In genomic region chrX:129678176-129678880, GRCh38 we compare ENCODE assay signal across 8 cellular contexts. TPM values are rescaled to one million over a fixed set of nuclear protein-coding genes. Genes with fewer than 3 reads are reported as not detected.
A peak's percentile ranks its signal among the peaks of the same experiment; 100 is the strongest.
DNase-seq lines count a peak whose midpoint lies in the region; ATAC-seq and TF ChIP-seq lines count a peak whose summit lies in the region.

No MANE protein-coding gene starts in this region.

- peak overlapping the region; percentile 79 to 80 for H3K27ac ChIP-seq in prostate gland

- no peaks in the 10 kb centered on the region for H3K27me3 ChIP-seq in prostate gland (replicated peaks; ENCODE audit: insufficient read depth)

- TF ChIP-seq CTCF in GM12873 (IDR thresholded peaks at IDR 0.05; ENCODE audit: insufficient read depth, low read depth, low read length, missing control alignments) (peak; percentile 36), prostate gland (IDR thresholded peaks at IDR 0.05) (peak in 2 of 4 experiments; percentile 38 to 39)

- WGBS in prostate gland = 11% methylated on average over 16 of the region's 49 CpGs

- H3K4me3 ChIP-seq in prostate gland = peak overlapping the region; percentile 25 to 28

- DNase-seq in RKO (ENCODE audit: low spot score) (peak; percentile 72), glomerular visceral epithelial cell (ENCODE audit: extremely low spot score) (peak; percentile 58), prostate gland (ENCODE audit: low spot score) (no peak), cortex of kidney (lab: John Stamatoyannopoulos, UW) (no peak), HEK293T (ENCODE audit: extremely low spot score) (no peak)
- DNase-seq in activated naive CD4-positive, alpha-beta T cell treated with Interleukin-2 at 50 U/mL for 16 hours = peak; percentile 44

- no peaks in the 10 kb centered on the region for H3K9me3 ChIP-seq in prostate gland

- no peaks in the 10 kb centered on the region for H3K4me1 ChIP-seq in prostate gland (replicated peaks)

- no peaks in the 10 kb centered on the region for H3K36me3 ChIP-seq in prostate gland

- no peak for TF ChIP-seq POLR2A in prostate gland (IDR thresholded peaks at IDR 0.05)

- peak; percentile 61 for ATAC-seq in HG03280 (IDR thresholded peaks at IDR 0.05; ENCODE audit: unreplicated experiment)

- intact Hi-C loops in prostate gland (cut with DNase I) = no loop called here

- CTCF ChIA-PET in HEK293T (lab: Yijun Ruan, JAX) = no interaction called here

- POLR2A ChIA-PET in HEK293T (lab: Yijun Ruan, JAX) = no interaction called here

TF ChIP-seq in HEK293T, 16 proteins besides CTCF, POLR2A, EP300 and RAD21:
- TF ChIP-seq SP1 (IDR thresholded peaks at IDR 0.05) (no peak), HDGF (IDR thresholded peaks at IDR 0.05; ENCODE audit: borderline replicate concordance) (no peak), ARNT (IDR thresholded peaks at IDR 0.05) (no peak), SUZ12 (IDR thresholded peaks at IDR 0.05) (no peak), L3MBTL2 (conservative IDR thresholded peaks at IDR 0.05) (no peak), FOXM1 (IDR thresholded peaks at IDR 0.05; ENCODE audit: borderline replicate concordance) (no peak), FOXK2 (IDR thresholded peaks at IDR 0.05) (no peak), ZNF384 (IDR thresholded peaks at IDR 0.05) (no peak), LEF1 (IDR thresholded peaks at IDR 0.05; ENCODE audit: borderline replicate concordance) (no peak), FOXA1 (IDR thresholded peaks at IDR 0.05) (no peak), TARDBP (IDR thresholded peaks at IDR 0.05) (no peak), CTBP1 (IDR thresholded peaks at IDR 0.05; ENCODE audit: borderline replicate concordance) (no peak), ELF4 (IDR thresholded peaks at IDR 0.05) (no peak), NFRKB (IDR thresholded peaks at IDR 0.05) (no peak), PKNOX1 (IDR thresholded peaks at IDR 0.05) (no peak), BHLHE40 (IDR thresholded peaks at IDR 0.05; ENCODE audit: borderline replicate concordance) (no peak)

RNA-seq across cellular contexts. Expression of gene APLN, which starts 23.6 kb away (rescaled TPM):
- 1 to 10 TPM; 1.7 to 3.5 TPM for total RNA-seq in prostate gland

Comparison
In these comparisons a context has a peak if more than half of its experiments do, and no peak if none do; other contexts are left out.
1. DNase-seq: peak in RKO (single experiment), activated naive CD4-positive, alpha-beta T cell treated with Interleukin-2 at 50 U/mL for 16 hours (single experiment) and glomerular visceral epithelial cell (single experiment); none in prostate gland (single experiment), cortex of kidney (single experiment) and HEK293T (single experiment).